16 cellular contexts compared by ENCODE assay signal in the genomic region with DNA sequence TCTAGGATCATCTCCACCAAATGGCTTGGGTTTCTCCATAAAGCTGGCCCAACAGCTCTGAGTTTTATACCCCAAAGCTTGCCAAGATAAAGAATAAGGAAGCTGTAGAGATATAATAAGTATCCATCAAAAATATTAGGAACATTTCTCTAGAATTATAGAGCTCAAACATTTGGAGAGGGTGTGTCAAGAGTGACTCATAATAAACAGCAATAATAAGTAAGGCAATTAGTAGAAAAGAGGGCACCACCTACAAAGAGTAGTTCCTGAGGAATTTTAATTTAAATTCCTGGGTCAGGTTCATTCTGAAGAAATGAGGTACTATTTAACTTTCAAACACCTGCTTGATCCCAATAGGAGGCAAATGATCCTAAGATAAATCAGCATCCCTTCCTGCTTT. TPM values are rescaled to one million over a fixed set of nuclear protein-coding genes. Genes with fewer than 3 reads are reported as not detected.
A peak's percentile ranks its signal among the peaks of the same experiment; 100 is the strongest.
DNase-seq lines count a peak whose midpoint lies in the region; ATAC-seq and TF ChIP-seq lines count a peak whose summit lies in the region.
"Had no signal": no experiment of that assay in that cellular context is flagged by ENCODE, and none has a peak within 500 bp of the region (broad histone marks: within the 10 kb centered on the region; RNA-seq: fewer than 3 reads in every experiment).

No MANE protein-coding gene starts in this region.

- CTCF ChIA-PET in PC-3 (lab: Charles Lee): interaction anchor here (0.9 kb wide), 1 partner anchor 77 kb away, joined by 6 read pairs; no protein-coding TSS in a partner anchor

- POLR2A ChIA-PET in PC-3 (lab: Charles Lee; ENCODE audit: unreplicated experiment): interaction anchor here (0.6 kb wide), 1 partner anchor 113 kb away, joined by 10 read pairs; no protein-coding TSS in a partner anchor

- H3K36me3 ChIP-seq in PC-3 (ENCODE audit: low read depth, low read length) (no peaks in the 10 kb centered on the region), tibial artery (no peaks in the 10 kb centered on the region)

- H3K9me3 ChIP-seq in PC-3 (ENCODE audit: low read length): no peaks in the 10 kb centered on the region
- no peaks in the 10 kb centered on the region for H3K9me3 ChIP-seq in tibial artery

- H3K4me1 ChIP-seq in PC-3 (ENCODE audit: insufficient read depth, low read length) (peaks cover 10% of the 10 kb centered on the region), tibial artery (no peaks in the 10 kb centered on the region)

- H3K27me3 ChIP-seq in PC-3 (ENCODE audit: low read length): no peaks in the 10 kb centered on the region
- H3K27me3 ChIP-seq in tibial artery: no peaks in the 10 kb centered on the region

- H3K27ac ChIP-seq in PC-3 (ENCODE audit: low read length): no peak overlapping the region
- H3K27ac ChIP-seq in tibial artery: no peak overlapping the region
- H3K27ac ChIP-seq: GM23248 had no signal

- no peak overlapping the region for H3K9ac ChIP-seq in PC-3 (ENCODE audit: low read length)
- H3K9ac ChIP-seq: GM23248 had no signal

- no peaks in the 10 kb centered on the region for H3K79me2 ChIP-seq in PC-3 (ENCODE audit: low read length)

- no peaks in the 10 kb centered on the region for H3F3A ChIP-seq in PC-3 (ENCODE audit: low read length, unreplicated experiment)

- BruUV-seq in PC-3 (replicated peaks; lab: Mats Ljungman, UMichigan): no TSS peak

- H2AFZ ChIP-seq in PC-3 (ENCODE audit: low read length): no peak overlapping the region
- H2AFZ ChIP-seq: GM23248 had no signal

- H3K9me2 ChIP-seq in PC-3 (replicated peaks; ENCODE audit: low read length): 0 out of 2 replicates have a peak, but pooled peaks cover 5% of the 10 kb centered on the region

- H4K20me1 ChIP-seq in PC-3 (ENCODE audit: low read length): no peaks in the 10 kb centered on the region

- TF ChIP-seq CTCF in PC-3 (conservative IDR thresholded peaks at IDR 0.05; ENCODE audit: low read depth, low read length) (no peak), epithelial cell of esophagus (IDR thresholded peaks at IDR 0.05; ENCODE audit: insufficient read depth, low read depth, low read length, missing control alignments) (no peak), tibial artery (IDR thresholded peaks at IDR 0.05) (no peak)

- peak overlapping the region; percentile 11; the same call in 1 of the 2 replicates for H3K4me2 ChIP-seq in PC-3 (ENCODE audit: low read length)

- no peak overlapping the region for H3K4me3 ChIP-seq in PC-3 (ENCODE audit: low read length)
- H3K4me3 ChIP-seq in epithelial cell of esophagus (ENCODE audit: low read length): no peak overlapping the region
- H3K4me3 ChIP-seq in tibial artery: no peak overlapping the region
- H3K4me3 ChIP-seq: GM23248 had no signal

- peak; percentile 26 for DNase-seq in PC-3
- peak; percentile 24 for DNase-seq in epithelial cell of esophagus (ENCODE audit: low read depth)
- DNase-seq in renal cortical epithelial cell (ENCODE audit: low read depth): peak; percentile 19
- DNase-seq in tibial artery: no peak
- DNase-seq in NCI-H2029 treated with DMSO at 0.1 percent for 48 hours (lab: John Stamatoyannopoulos, UW): no peak
- DNase-seq: 8988T; C1 segment of cervical spinal cord; Calu3; CD4-positive, alpha-beta memory T cell; COR-L47; DMS53; DND-41; GM23248; H7; HCEC 1CT had no signal

- intact Hi-C loops in PC-3 (cut with micrococcal nuclease) (no loop called here), tibial artery (cut with DNase I; ENCODE audit: low total_unique reads) (no loop called here)

- peak; percentile 79 for ATAC-seq in PC-3
- no peak for ATAC-seq in HG03469 (IDR thresholded peaks at IDR 0.05; ENCODE audit: unreplicated experiment)

RNA-seq across cellular contexts. Expression of gene NCKAP5, which starts 41.4 kb away (rescaled TPM):
- total RNA-seq in PC-3 (2014; rRNA removed): 3.2 and 4.8 TPM in 2 replicates
- total RNA-seq in renal cortical epithelial cell: 0.55 and 0.69 TPM in 2 replicates
- total RNA-seq: CD4-positive, alpha-beta memory T cell had no signal

Comparison
In these comparisons a context has a peak if more than half of its experiments do, and no peak if none do; other contexts are left out.
1. DNase-seq: peak in PC-3 (single experiment), epithelial cell of esophagus (single experiment) and renal cortical epithelial cell (single experiment); none in tibial artery (0 of 2) and NCI-H2029 treated with DMSO at 0.1 percent for 48 hours (single experiment).